In genomic region chr9:115643948-115644727, GRCh38 we compare ENCODE assay signal across 23 cellular contexts.
"Had no signal": no experiment of that assay in that cellular context is flagged by ENCODE, and none has a peak within 500 bp of the region (broad histone marks: within the 10 kb centered on the region; RNA-seq: fewer than 3 reads in every experiment).

No MANE protein-coding gene starts in this region.

- DNase-seq: activated CD4-positive, alpha-beta T cell treated with anti-CD3 and anti-CD28 coated beads, Interleukin-2, amount 10 ng/mL, durations not matched to agents 24 days and 14 days; activated CD4-positive, CD25-positive, alpha-beta regulatory T cell; activated CD8-positive, alpha-beta memory T cell treated with anti-CD3 and anti-CD28 coated beads, Interleukin-2, amount 50 U/mL, for 48 hours; activated CD8-positive, alpha-beta T cell treated with anti-CD3 and anti-CD28 coated beads, Interleukin-2, amount 10 ng/mL, durations not matched to agents 7 days and 5 days; activated effector memory CD4-positive, alpha-beta T cell treated with Interleukin-2 at 50 U/mL for 16 hours; activated naive CD4-positive, alpha-beta T cell treated with anti-CD3 and anti-CD28 coated beads, Interleukin-2, amount 10 ng/mL, durations not matched to agents 7 days and 5 days; activated naive CD8-positive, alpha-beta T cell treated with anti-CD3 and anti-CD28 coated beads, Interleukin-2, amount 50 U/mL, for 24 hours; activated T-cell treated with anti-CD3 and anti-CD28 coated beads, Interleukin-2, amount 50 U/mL, for 48 hours; left colon; lower lobe of right lung; pancreas; right lobe of liver; stimulated activated CD4-positive, alpha-beta T cell treated with anti-CD3 and anti-CD28 coated beads, Interleukin-4, amount 100 ng/mL, for 4 hours; T1000; testis; upper lobe of left lung had no signal

- ATAC-seq: activated CD8-positive, alpha-beta T cell treated with anti-CD3 and anti-CD28 coated beads, Interleukin-2, amount 10 ng/mL, durations not matched to agents 7 days and 5 days; activated naive CD8-positive, alpha-beta T cell treated with anti-CD3 and anti-CD28 coated beads, Interleukin-2, amount 50 U/mL, for 24 hours; left colon; lower lobe of right lung; natural killer cell treated with Interleukin-12 subunit alpha and Interleukin-12 subunit beta and Interleukin-15 and Interleukin-18, amount 100 ng/mL, for 72 hours; pancreas; right lobe of liver; stimulated activated memory B cell treated with anti-CD40 and anti-IgM and Interleukin-4, amounts not matched to agents 10 μg/mL and 1 μg/mL and 100 μg/mL, for 72 hours had no signal

- H3K4me1 ChIP-seq: lower lobe of right lung, pancreas, right lobe of liver, testis, upper lobe of left lung had no signal

- H3K27me3 Mint-ChIP-seq: activated CD4-positive, alpha-beta T cell treated with anti-CD3 and anti-CD28 coated beads, Interleukin-2, amount 10 ng/mL, durations not matched to agents 24 days and 14 days; activated naive CD4-positive, alpha-beta T cell treated with anti-CD3 and anti-CD28 coated beads, Interleukin-2, amount 10 ng/mL, durations not matched to agents 7 days and 5 days; activated naive CD8-positive, alpha-beta T cell treated with anti-CD3 and anti-CD28 coated beads, Interleukin-2, amount 50 U/mL, for 24 hours; natural killer cell treated with Interleukin-12 subunit alpha and Interleukin-12 subunit beta and Interleukin-15 and Interleukin-18, amount 100 ng/mL, for 72 hours; stimulated activated memory B cell treated with anti-CD40 and anti-IgM and Interleukin-4, amounts not matched to agents 10 μg/mL and 1 μg/mL and 100 μg/mL, for 72 hours had no signal

- H3K9me3 Mint-ChIP-seq: activated CD4-positive, alpha-beta T cell treated with anti-CD3 and anti-CD28 coated beads, Interleukin-2, amount 10 ng/mL, durations not matched to agents 24 days and 14 days; activated naive CD4-positive, alpha-beta T cell treated with anti-CD3 and anti-CD28 coated beads, Interleukin-2, amount 10 ng/mL, durations not matched to agents 7 days and 5 days; activated naive CD8-positive, alpha-beta T cell treated with anti-CD3 and anti-CD28 coated beads, Interleukin-2, amount 50 U/mL, for 24 hours; stimulated activated memory B cell treated with anti-CD40 and anti-IgM and Interleukin-4, amounts not matched to agents 10 μg/mL and 1 μg/mL and 100 μg/mL, for 72 hours had no signal

- H3K4me3 ChIP-seq: ascending aorta, cardiac muscle cell, lower lobe of right lung, pancreas, right lobe of liver, testis, upper lobe of left lung had no signal

- H3K4me1 Mint-ChIP-seq: activated CD4-positive, alpha-beta T cell treated with anti-CD3 and anti-CD28 coated beads, Interleukin-2, amount 10 ng/mL, durations not matched to agents 24 days and 14 days; activated naive CD4-positive, alpha-beta T cell treated with anti-CD3 and anti-CD28 coated beads, Interleukin-2, amount 10 ng/mL, durations not matched to agents 7 days and 5 days; activated naive CD8-positive, alpha-beta T cell treated with anti-CD3 and anti-CD28 coated beads, Interleukin-2, amount 50 U/mL, for 24 hours; stimulated activated memory B cell treated with anti-CD40 and anti-IgM and Interleukin-4, amounts not matched to agents 10 μg/mL and 1 μg/mL and 100 μg/mL, for 72 hours had no signal

- FAIRE-seq: islet of Langerhans, pancreas had no signal

- H3K36me3 ChIP-seq: ascending aorta, cardiac muscle cell, lower lobe of right lung, neutrophil, pancreas, right lobe of liver, upper lobe of left lung had no signal

- H3K27ac Mint-ChIP-seq: activated CD4-positive, alpha-beta T cell treated with anti-CD3 and anti-CD28 coated beads, Interleukin-2, amount 10 ng/mL, durations not matched to agents 24 days and 14 days; activated CD8-positive, alpha-beta T cell treated with anti-CD3 and anti-CD28 coated beads, Interleukin-2, amount 10 ng/mL, durations not matched to agents 7 days and 5 days; activated naive CD4-positive, alpha-beta T cell treated with anti-CD3 and anti-CD28 coated beads, Interleukin-2, amount 10 ng/mL, durations not matched to agents 7 days and 5 days; activated naive CD8-positive, alpha-beta T cell treated with anti-CD3 and anti-CD28 coated beads, Interleukin-2, amount 50 U/mL, for 24 hours; natural killer cell treated with Interleukin-12 subunit alpha and Interleukin-12 subunit beta and Interleukin-15 and Interleukin-18, amount 100 ng/mL, for 72 hours; stimulated activated memory B cell treated with anti-CD40 and anti-IgM and Interleukin-4, amounts not matched to agents 10 μg/mL and 1 μg/mL and 100 μg/mL, for 72 hours had no signal

- H3K27ac ChIP-seq: ascending aorta, cardiac muscle cell, epithelial cell of prostate, lower lobe of right lung, neutrophil, pancreas, right lobe of liver, testis, upper lobe of left lung had no signal

- H3K9me3 ChIP-seq: ascending aorta, lower lobe of right lung, neutrophil, pancreas, right lobe of liver, testis, upper lobe of left lung had no signal

- H3K27me3 ChIP-seq: ascending aorta, cardiac muscle cell, neutrophil, pancreas, right lobe of liver, testis, upper lobe of left lung had no signal

- H3K4me3 Mint-ChIP-seq: activated CD4-positive, alpha-beta T cell treated with anti-CD3 and anti-CD28 coated beads, Interleukin-2, amount 10 ng/mL, durations not matched to agents 24 days and 14 days; activated CD8-positive, alpha-beta T cell treated with anti-CD3 and anti-CD28 coated beads, Interleukin-2, amount 10 ng/mL, durations not matched to agents 7 days and 5 days; activated naive CD4-positive, alpha-beta T cell treated with anti-CD3 and anti-CD28 coated beads, Interleukin-2, amount 10 ng/mL, durations not matched to agents 7 days and 5 days; activated naive CD8-positive, alpha-beta T cell treated with anti-CD3 and anti-CD28 coated beads, Interleukin-2, amount 50 U/mL, for 24 hours; natural killer cell treated with Interleukin-12 subunit alpha and Interleukin-12 subunit beta and Interleukin-15 and Interleukin-18, amount 100 ng/mL, for 72 hours; stimulated activated memory B cell treated with anti-CD40 and anti-IgM and Interleukin-4, amounts not matched to agents 10 μg/mL and 1 μg/mL and 100 μg/mL, for 72 hours had no signal

- H3K36me3 Mint-ChIP-seq: activated naive CD4-positive, alpha-beta T cell treated with anti-CD3 and anti-CD28 coated beads, Interleukin-2, amount 10 ng/mL, durations not matched to agents 7 days and 5 days; natural killer cell treated with Interleukin-12 subunit alpha and Interleukin-12 subunit beta and Interleukin-15 and Interleukin-18, amount 100 ng/mL, for 72 hours; stimulated activated memory B cell treated with anti-CD40 and anti-IgM and Interleukin-4, amounts not matched to agents 10 μg/mL and 1 μg/mL and 100 μg/mL, for 72 hours had no signal
